Comparison of ENCODE assay signal across 11 cellular contexts in the genomic region with DNA sequence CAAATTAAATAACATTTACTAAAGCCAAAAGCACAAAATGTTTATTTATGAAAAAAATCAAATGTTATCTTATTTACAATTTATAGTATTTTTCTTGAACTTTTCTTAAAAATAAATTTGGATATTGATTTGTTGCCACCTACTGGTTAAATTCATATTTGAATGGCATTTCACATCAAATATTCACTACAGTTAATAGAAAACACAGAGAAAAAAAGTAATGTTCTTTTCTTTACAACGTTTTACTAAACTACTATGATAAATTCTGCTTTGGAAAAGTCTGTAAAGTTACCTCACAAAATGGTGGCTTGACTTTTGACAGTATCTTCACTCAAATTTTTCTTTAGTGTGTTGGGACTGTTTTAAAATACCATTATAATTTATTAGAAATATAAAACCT. TPM values are rescaled to one million over a fixed set of nuclear protein-coding genes. Genes with fewer than 3 reads are reported as not detected.
DNase-seq lines count a peak whose midpoint lies in the region; ATAC-seq and TF ChIP-seq lines count a peak whose summit lies in the region.
"Had no signal": no experiment of that assay in that cellular context is flagged by ENCODE, and none has a peak within 500 bp of the region (broad histone marks: within the 10 kb centered on the region; RNA-seq: fewer than 3 reads in every experiment).

No MANE protein-coding gene starts in this region.

- no peak for DNase-seq in cardiac muscle cell (ENCODE audit: low read depth in 1 of 2, low spot score in 1 of 2)
- DNase-seq in Right ventricle myocardium superior: no peak
- DNase-seq in RKO (ENCODE audit: low spot score): peak; percentile 37
- DNase-seq in globus pallidus (ENCODE audit: low spot score): peak; percentile 34
- no peak for DNase-seq in type B pancreatic cell (ENCODE audit: extremely low spot score, unreplicated experiment)
- no peak for DNase-seq in amygdala (lab: John Stamatoyannopoulos, UW)
- DNase-seq in DMS153 (lab: John Stamatoyannopoulos, UW): no peak
- DNase-seq: cortex of kidney, mucosa of descending colon had no signal

- H3K9me3 ChIP-seq in cardiac muscle cell (ENCODE audit: low read depth): no peaks in the 10 kb centered on the region
- H3K9me3 ChIP-seq: mucosa of descending colon had no signal

- ATAC-seq in Right ventricle myocardium superior (ENCODE audit: poor library complexity): no peak
- ATAC-seq in HG02973 (IDR thresholded peaks at IDR 0.05; ENCODE audit: unreplicated experiment): no peak
- ATAC-seq: mucosa of descending colon, WTC11 had no signal

- no peaks in the 10 kb centered on the region for H3K4me1 ChIP-seq in cardiac muscle cell (ENCODE audit: low read depth)

- no peaks in the 10 kb centered on the region for H3K36me3 Mint-ChIP-seq in type B pancreatic cell
- H3K36me3 Mint-ChIP-seq: WTC11 had no signal

- intact Hi-C loops in Right ventricle myocardium superior (cut with DNase I): no loop called here

- no peak overlapping the region for H3K27ac ChIP-seq in cardiac muscle cell

- no peaks in the 10 kb centered on the region for H3K9me3 Mint-ChIP-seq in type B pancreatic cell
- H3K9me3 Mint-ChIP-seq: WTC11 had no signal

- no peak overlapping the region for H3K4me3 ChIP-seq in cardiac muscle cell
- H3K4me3 ChIP-seq: mucosa of descending colon had no signal

- H3K4me3 Mint-ChIP-seq in type B pancreatic cell: no peak overlapping the region
- H3K4me3 Mint-ChIP-seq: WTC11 had no signal

- H3K4me1 Mint-ChIP-seq in type B pancreatic cell (ENCODE audit: unreplicated experiment): no peaks in the 10 kb centered on the region

- no peak overlapping the region for H3K27ac Mint-ChIP-seq in type B pancreatic cell
- H3K27ac Mint-ChIP-seq: WTC11 had no signal

- no peaks in the 10 kb centered on the region for H3K27me3 Mint-ChIP-seq in type B pancreatic cell

- peak; percentile 23 for TF ChIP-seq CTCF in cardiac muscle cell (IDR thresholded peaks at IDR 0.05; ENCODE audit: low read depth, low read length)
- peak; percentile 70 for TF ChIP-seq CTCF in type B pancreatic cell (conservative IDR thresholded peaks at IDR 0.05)

- no peaks in the 10 kb centered on the region for H3K27me3 ChIP-seq in cardiac muscle cell

- H3K36me3 ChIP-seq in cardiac muscle cell: no peaks in the 10 kb centered on the region

RNA-seq across cellular contexts. Expression of a gene that starts 52.7 kb away (rescaled TPM):
- 25.0 and 35.4 TPM in 2 replicates for total RNA-seq in cardiac muscle cell
- 37.1 and 56.1 TPM in 2 replicates for polyA plus RNA-seq in cardiac muscle cell
- 28.8 TPM for total RNA-seq in Right ventricle myocardium superior
- 30.4 and 36.0 TPM in 2 replicates for total RNA-seq in type B pancreatic cell (ENCODE audit: low replicate concordance)

Comparison
In these comparisons a context has a peak if more than half of its experiments do, and no peak if none do; other contexts are left out.
1. DNase-seq: peak in RKO (single experiment) and globus pallidus (single experiment); none in cardiac muscle cell (0 of 2), Right ventricle myocardium superior (single experiment), type B pancreatic cell (single experiment), amygdala (0 of 56) and DMS153 (single experiment).